8 cellular contexts compared by ENCODE assay signal in genomic region chr9:129737479-129738269, GRCh38. TPM values are rescaled to one million over a fixed set of nuclear protein-coding genes. Genes with fewer than 3 reads are reported as not detected.
A peak's percentile ranks its signal among the peaks of the same experiment; 100 is the strongest.
DNase-seq lines count a peak whose midpoint lies in the region; ATAC-seq and TF ChIP-seq lines count a peak whose summit lies in the region.

No MANE protein-coding gene starts in this region.

- peak overlapping the region; percentile 64 for H3K4me2 ChIP-seq in IMR-90 (ENCODE audit: low read depth, low read length)
- peak overlapping the region; percentile 72 for H3K4me2 ChIP-seq in fibroblast of lung (ENCODE audit: extremely low read depth, insufficient read depth, low read length)

- peak overlapping the region; percentile 17; the same call in 1 of the 2 replicates for H3K56ac ChIP-seq in IMR-90 (ENCODE audit: extremely low read depth, insufficient read depth, low read length)

- peak overlapping the region; percentile 86 for H4K91ac ChIP-seq in IMR-90 (ENCODE audit: insufficient read depth, low read depth, low read length)

- H2BK120ac ChIP-seq in IMR-90 (ENCODE audit: low read depth, low read length), result peak overlapping the region; percentile 86

- H3K4me3 ChIP-seq in AG04450 (ENCODE audit: low read depth, low read length) (peak overlapping the region; percentile 57), IMR-90 (ENCODE audit: insufficient read depth, low read depth, low read length) (peak overlapping the region; percentile 30), Peyer's patch (peak overlapping the region; percentile 64 to 69 (median 66)), fibroblast of lung (replicated peaks in 1 of 4; ENCODE audit: control extremely low read depth in 1 of 4, insufficient read depth in 1 of 4, low read depth in 3 of 4, low read length in 4 of 4) (peak overlapping the region; percentile 28 to 59 (median 37))

- H2AK5ac ChIP-seq in IMR-90 (ENCODE audit: low read depth, low read length), result peak overlapping the region; percentile 98

- H2BK5ac ChIP-seq in IMR-90 (ENCODE audit: low read depth, low read length, poor library complexity, severe bottlenecking), result peak overlapping the region; percentile 74

- in situ Hi-C loops in IMR-90 (cut with MboI; ENCODE audit: low sequenced_read_pairs), result loop anchor here (5.0 kb wide), 1 partner anchor 45 kb away; no protein-coding TSS in a partner anchor

- intact Hi-C loops in IMR-90 (cut with micrococcal nuclease), result loop anchor here (1.0 kb wide), 2 partner anchors 46 to 95 kb away; partner anchors contain the start of gene ASB6

- peak; percentile 92 for TF ChIP-seq CTCF in AG04450 (IDR thresholded peaks at IDR 0.05; ENCODE audit: low read depth, low read length)
- peak; percentile 89 for TF ChIP-seq CTCF in IMR-90 (conservative IDR thresholded peaks at IDR 0.05; ENCODE audit: low read depth, low read length)
- peak; percentile 95 to 99 (median 96) for TF ChIP-seq CTCF in Peyer's patch (IDR thresholded peaks at IDR 0.05)
- peak; percentile 86 to 90 for TF ChIP-seq CTCF in fibroblast of lung (conservative IDR thresholded peaks at IDR 0.05 in 1 of 2, IDR thresholded peaks at IDR 0.05 in 1 of 2; ENCODE audit: low read depth in 1 of 2, low read length in 2 of 2)

- no peak for DNase-seq in AG04450 (ENCODE audit: low read depth, low spot score)
- peak; percentile 55 for DNase-seq in IMR-90
- DNase-seq in Peyer's patch, result peak; percentile 84 to 94 (median 90)
- DNase-seq in activated T-cell treated with anti-CD3 and anti-CD28 coated beads, Interleukin-2, amount 50 U/mL, for 72 hours, result peak; percentile 88 to 92
- DNase-seq in fibroblast of lung (ENCODE audit: low read depth in 2 of 2), result peak; percentile 43 to 70
- DNase-seq in naive thymus-derived CD8-positive, alpha-beta T cell, result peak; percentile 70 to 94 (median 86)
- DNase-seq in stimulated activated naive B cell treated with anti-CD40 and anti-IgM and Interleukin-4, amounts not matched to agents 10 μg/mL and 1 μg/mL and 100 μg/mL, for 72 hours, result peak; percentile 69

- ATAC-seq in GM18907 (IDR thresholded peaks at IDR 0.05; ENCODE audit: unreplicated experiment) (peak; percentile 70), IMR-90 (ENCODE audit: low read depth) (peak; percentile 97)
- ATAC-seq in activated T-cell treated with anti-CD3 and anti-CD28 coated beads, Interleukin-2, amount 50 U/mL, for 72 hours (replicated peaks in 1 of 2), result peak; percentile 90 to 92
- ATAC-seq in naive thymus-derived CD8-positive, alpha-beta T cell, result peak; percentile 90 to 91
- ATAC-seq in stimulated activated naive B cell treated with anti-CD40 and anti-IgM and Interleukin-4, amounts not matched to agents 10 μg/mL and 1 μg/mL and 100 μg/mL, for 72 hours (replicated peaks), result peak; percentile 90 to 91

- H3K36me3 ChIP-seq in IMR-90 (ENCODE audit: control insufficient read depth, insufficient read depth, low read length) (peaks cover 6% of the 10 kb centered on the region; the same call in 1 of the 2 replicates), Peyer's patch (no peaks in the 10 kb centered on the region), fibroblast of lung (ENCODE audit: control insufficient read depth, insufficient read depth, low read length) (no peaks in the 10 kb centered on the region)

- 9% methylated on average over 24 of the region's 46 CpGs; no CpG with 5 or more reads in 1 of the 2 experiments for WGBS in IMR-90 (ENCODE audit: extremely low coverage in 2 of 2, insufficient read length in 1 of 2), 2 experiments

- dilution Hi-C loops in IMR-90 (cut with HindIII; ENCODE audit: low sequenced_read_pairs, unreplicated experiment), result no loop called here

- peak overlapping the region; percentile 29; the same call in 1 of the 2 replicates for H3K18ac ChIP-seq in IMR-90 (ENCODE audit: low read depth, low read length)

- peak overlapping the region; percentile 76 to 83 for H3K4me3 Mint-ChIP-seq in activated T-cell treated with anti-CD3 and anti-CD28 coated beads, Interleukin-2, amount 50 U/mL, for 72 hours
- peak overlapping the region; percentile 64 to 84 (median 76) for H3K4me3 Mint-ChIP-seq in naive thymus-derived CD8-positive, alpha-beta T cell
- peak overlapping the region; percentile 77 to 86 for H3K4me3 Mint-ChIP-seq in stimulated activated naive B cell treated with anti-CD40 and anti-IgM and Interleukin-4, amounts not matched to agents 10 μg/mL and 1 μg/mL and 100 μg/mL, for 72 hours

- peak overlapping the region; percentile 58 for H3K9ac ChIP-seq in IMR-90 (ENCODE audit: low read depth, low read length)
- H3K9ac ChIP-seq in fibroblast of lung (ENCODE audit: insufficient read depth, low read length), result peak overlapping the region; percentile 76

- no peaks in the 10 kb centered on the region for H3K27me3 Mint-ChIP-seq in activated T-cell treated with anti-CD3 and anti-CD28 coated beads, Interleukin-2, amount 50 U/mL, for 72 hours (ENCODE audit: low read depth)
- H3K27me3 Mint-ChIP-seq in naive thymus-derived CD8-positive, alpha-beta T cell, result peaks cover 0 to 2% (median under 1%) of the 10 kb centered on the region in 5 donors
- H3K27me3 Mint-ChIP-seq in stimulated activated naive B cell treated with anti-CD40 and anti-IgM and Interleukin-4, amounts not matched to agents 10 μg/mL and 1 μg/mL and 100 μg/mL, for 72 hours, result peaks cover 22 to 48% of the 10 kb centered on the region in 2 donors

- peak overlapping the region; percentile 92 to 94 for H4K8ac ChIP-seq in IMR-90 (ENCODE audit: low read depth in 2 of 2, low read length in 2 of 2)

- POLR2A ChIA-PET in AG04450 (lab: Yijun Ruan, JAX) (interaction anchor here (0.6 to 1.5 kb wide), 6 partner anchors 11 to 255 kb away, joined by 3 to 14 read pairs (median 5); no protein-coding TSS in a partner anchor), IMR-90 (lab: Charles Lee; ENCODE audit: unreplicated experiment) (no interaction called here)
- POLR2A ChIA-PET in naive thymus-derived CD8-positive, alpha-beta T cell (lab: Charles Lee), result interaction anchor here (0.6 to 1.6 kb wide), 11 partner anchors 11 to 657 kb away, joined by 3 to 6 read pairs (median 4); partner anchors contain the start of genes DOLPP1 and TOR1B

- H2AFZ ChIP-seq in IMR-90 (replicated peaks; ENCODE audit: low read length, poor library complexity), result peak overlapping the region; percentile 98
- peak overlapping the region; percentile 60 for H2AFZ ChIP-seq in fibroblast of lung (ENCODE audit: low read length)

- H2AK9ac ChIP-seq in IMR-90 (replicated peaks; ENCODE audit: low read depth, low read length, poor library complexity), result peak overlapping the region; percentile 86

- no peak overlapping the region for H3K27ac Mint-ChIP-seq in activated T-cell treated with anti-CD3 and anti-CD28 coated beads, Interleukin-2, amount 50 U/mL, for 72 hours
- peak overlapping the region; percentile 43 to 90 (median 73) for H3K27ac Mint-ChIP-seq in naive thymus-derived CD8-positive, alpha-beta T cell
- peak overlapping the region; percentile 65 for H3K27ac Mint-ChIP-seq in stimulated activated naive B cell treated with anti-CD40 and anti-IgM and Interleukin-4, amounts not matched to agents 10 μg/mL and 1 μg/mL and 100 μg/mL, for 72 hours

- peak overlapping the region; percentile 0; the same call in 1 of the 2 replicates for H3K23ac ChIP-seq in IMR-90 (ENCODE audit: low read depth, low read length)

- no peaks in the 10 kb centered on the region for H3K79me2 ChIP-seq in fibroblast of lung (ENCODE audit: control insufficient read depth, insufficient read depth, low read length)

- H3K4ac ChIP-seq in IMR-90 (ENCODE audit: low read depth, low read length), result peak overlapping the region; percentile 94

- H3K27ac ChIP-seq in AG04450 (ENCODE audit: low read depth, low read length), result no peak overlapping the region
- peak overlapping the region; percentile 68 for H3K27ac ChIP-seq in IMR-90 (ENCODE audit: insufficient read depth, low read length)
- peak overlapping the region; percentile 61 to 79 (median 66) for H3K27ac ChIP-seq in Peyer's patch
- H3K27ac ChIP-seq in fibroblast of lung (ENCODE audit: insufficient read depth, low read length), result peak overlapping the region; percentile 38

- BruUV-seq in IMR-90 (replicated peaks; lab: Mats Ljungman, UMichigan), result no TSS peak

- H3K79me1 ChIP-seq in IMR-90 (ENCODE audit: low read depth in 1 of 2, low read length in 2 of 2), result no peaks in the 10 kb centered on the region

- H2BK15ac ChIP-seq in IMR-90 (ENCODE audit: low read depth, low read length), result peak overlapping the region; percentile 99; the same call in 2 of the 3 replicates

- H3K9me1 ChIP-seq in IMR-90 (ENCODE audit: insufficient read depth, low read length), result peaks cover 4% of the 10 kb centered on the region; the same call in 1 of the 2 replicates

- CTCF ChIA-PET in AG04450 (lab: Charles Lee), result interaction anchor here (0.5 to 5.3 kb wide), 30 partner anchors 9 to 1104 kb away, joined by 3 to 85 read pairs (median 6); partner anchors contain the start of genes PTGES and TOR1B
- CTCF ChIA-PET in IMR-90 (lab: Yijun Ruan, JAX), result interaction anchor here (0.6 to 3.0 kb wide), 10 partner anchors 10 to 98 kb away, joined by 3 to 17 read pairs (median 4); no protein-coding TSS in a partner anchor

- H3K4me1 ChIP-seq in IMR-90 (ENCODE audit: control insufficient read depth, insufficient read depth, low read length), result peaks cover 3% of the 10 kb centered on the region
- H3K4me1 ChIP-seq in Peyer's patch, result peaks cover 0 to 7% (median 0%) of the 10 kb centered on the region in 4 donors
- H3K4me1 ChIP-seq in fibroblast of lung (ENCODE audit: control insufficient read depth, extremely low read depth, insufficient read depth, low read length), result no peaks in the 10 kb centered on the region

- H2BK20ac ChIP-seq in IMR-90 (ENCODE audit: low read depth, low read length), result peak overlapping the region; percentile 61

- peaks cover 14% of the 10 kb centered on the region for H3K4me1 Mint-ChIP-seq in activated T-cell treated with anti-CD3 and anti-CD28 coated beads, Interleukin-2, amount 50 U/mL, for 72 hours (ENCODE audit: low read depth)
- peaks cover 4 to 13% (median 10%) of the 10 kb centered on the region in 4 donors for H3K4me1 Mint-ChIP-seq in naive thymus-derived CD8-positive, alpha-beta T cell
- peaks cover 7 to 13% of the 10 kb centered on the region in 2 donors for H3K4me1 Mint-ChIP-seq in stimulated activated naive B cell treated with anti-CD40 and anti-IgM and Interleukin-4, amounts not matched to agents 10 μg/mL and 1 μg/mL and 100 μg/mL, for 72 hours

- H3K14ac ChIP-seq in IMR-90 (replicated peaks; ENCODE audit: low read depth, low read length), result peak overlapping the region; percentile 57

- H3K27me3 ChIP-seq in AG04450 (ENCODE audit: control insufficient read depth, insufficient read depth, low read length) (no peaks in the 10 kb centered on the region), IMR-90 (ENCODE audit: control insufficient read depth, insufficient read depth, low read length) (no peaks in the 10 kb centered on the region), Peyer's patch (no peaks in the 10 kb centered on the region), fibroblast of lung (ENCODE audit: control insufficient read depth, insufficient read depth, low read length) (no peaks in the 10 kb centered on the region)

- no peaks in the 10 kb centered on the region for H3K9me3 Mint-ChIP-seq in activated T-cell treated with anti-CD3 and anti-CD28 coated beads, Interleukin-2, amount 50 U/mL, for 72 hours
- no peaks in the 10 kb centered on the region for H3K9me3 Mint-ChIP-seq in naive thymus-derived CD8-positive, alpha-beta T cell
- H3K9me3 Mint-ChIP-seq in stimulated activated naive B cell treated with anti-CD40 and anti-IgM and Interleukin-4, amounts not matched to agents 10 μg/mL and 1 μg/mL and 100 μg/mL, for 72 hours, result no peaks in the 10 kb centered on the region

- no peaks in the 10 kb centered on the region for H3K36me3 Mint-ChIP-seq in activated T-cell treated with anti-CD3 and anti-CD28 coated beads, Interleukin-2, amount 50 U/mL, for 72 hours (ENCODE audit: insufficient read depth in 2 of 2)
- H3K36me3 Mint-ChIP-seq in naive thymus-derived CD8-positive, alpha-beta T cell, result no peaks in the 10 kb centered on the region
- H3K36me3 Mint-ChIP-seq in stimulated activated naive B cell treated with anti-CD40 and anti-IgM and Interleukin-4, amounts not matched to agents 10 μg/mL and 1 μg/mL and 100 μg/mL, for 72 hours, result no peaks in the 10 kb centered on the region

- peak; percentile 86 for TF ChIP-seq RAD21 in IMR-90 (IDR thresholded peaks at IDR 0.05; ENCODE audit: low read length)

- H4K20me1 ChIP-seq in IMR-90 (ENCODE audit: insufficient read depth, low read length), result no peaks in the 10 kb centered on the region
- H4K20me1 ChIP-seq in fibroblast of lung (ENCODE audit: control insufficient read depth, extremely low read depth, insufficient read depth, low read length), result no peaks in the 10 kb centered on the region

- H3K9me3 ChIP-seq in AG04450 (ENCODE audit: control insufficient read depth, insufficient read depth, low read length), result no peaks in the 10 kb centered on the region
- no peaks in the 10 kb centered on the region for H3K9me3 ChIP-seq in IMR-90 (ENCODE audit: control insufficient read depth, insufficient read depth, low read length)
- no peaks in the 10 kb centered on the region for H3K9me3 ChIP-seq in Peyer's patch
- no peaks in the 10 kb centered on the region for H3K9me3 ChIP-seq in fibroblast of lung (ENCODE audit: control insufficient read depth, insufficient read depth, low read depth, low read length)

- TF ChIP-seq POLR2A in IMR-90 (IDR thresholded peaks at IDR 0.05; ENCODE audit: low read depth, low read length), result 0 out of 2 replicates have a peak, but pooled peaks have one; percentile 20
- no peak for TF ChIP-seq POLR2A in Peyer's patch (IDR thresholded peaks at IDR 0.05)

- peak overlapping the region; percentile 74 for H4K5ac ChIP-seq in IMR-90 (ENCODE audit: low read depth, low read length)

RNA-seq across cellular contexts. Expression of gene PTGES, which starts 15.2 kb away (rescaled TPM):
- polyA plus RNA-seq in AG04450 (2011; rRNA removed) (17.0 and 21.4 TPM in 2 replicates), IMR-90 (2012; rRNA removed) (6.3 TPM in 2 replicates), fibroblast of lung (8.8 and 13.3 TPM in 2 replicates)
- 14.2 and 19.9 TPM in 2 replicates for polyA minus RNA-seq in AG04450 (2011; rRNA and poly(A)+ RNA removed)
- total RNA-seq in IMR-90 (2012; rRNA removed) (2.8 and 3.2 TPM in 2 replicates), Peyer's patch (1 to 10 TPM; 1.8 to 8.7 (median 6.8) TPM), fibroblast of lung (9.6 and 16.7 TPM in 2 replicates)
- 6.9 and 12.7 TPM in 2 replicates for polyA plus RNA-seq in IMR-90 (2012; cell fraction: cytosol; rRNA removed)
- 1.5 TPM in 2 replicates for polyA plus RNA-seq in IMR-90 (2012; cell fraction: nucleus; rRNA removed; ENCODE audit: low replicate concordance)
- total RNA-seq in activated T-cell treated with anti-CD3 and anti-CD28 coated beads, Interleukin-2, amount 50 U/mL, for 72 hours, result under 1 TPM; 0.48 to 0.74 TPM
- polyA plus RNA-seq in fibroblast of lung (2012), result 9.3 and 11.7 TPM in 2 replicates
- polyA minus RNA-seq in fibroblast of lung (ENCODE audit: low replicate concordance), result 20.8 and 28.6 TPM in 2 replicates
- total RNA-seq in naive thymus-derived CD8-positive, alpha-beta T cell, result not detected
- under 1 TPM in 1 of 3 donors, not detected in 2; 0.16 TPM for polyA plus RNA-seq in naive thymus-derived CD8-positive, alpha-beta T cell
